1 cellular context compared by ENCODE assay signal in genomic region chr2:47346107-47346506, GRCh38.
TF ChIP-seq lines count a peak whose summit lies in the region.

No MANE protein-coding gene starts in this region.

TF ChIP-seq in HCT116, 20 proteins besides CTCF, POLR2A, EP300 and RAD21 (continued from another document):
- TF ChIP-seq EZH2phosphoT487 (IDR thresholded peaks at IDR 0.05; ENCODE audit: borderline replicate concordance): no peak
- TF ChIP-seq SIN3A (IDR thresholded peaks at IDR 0.05; ENCODE audit: low read depth): no peak
- TF ChIP-seq ATF3 (IDR thresholded peaks at IDR 0.05): no peak
- TF ChIP-seq MAX (IDR thresholded peaks at IDR 0.05): no peak
- no peak; the same call in 1 of the 2 replicates for TF ChIP-seq FOSL1 (IDR thresholded peaks at IDR 0.05; ENCODE audit: low read depth)
